ENCODE assay signal across 16 cellular contexts in genomic region chr17:71145486-71145885, GRCh38.
DNase-seq lines count a peak whose midpoint lies in the region; ATAC-seq, FAIRE-seq and TF ChIP-seq lines count a peak whose summit lies in the region.
"Had no signal": no experiment of that assay in that cellular context is flagged by ENCODE, and none has a peak within 500 bp of the region (broad histone marks: within the 10 kb centered on the region; RNA-seq: fewer than 3 reads in every experiment).

No MANE protein-coding gene starts in this region.

- no peak overlapping the region for H3K27ac ChIP-seq in astrocyte (ENCODE audit: low read depth, low read length)
- H3K27ac ChIP-seq: BLaER1, KMS-11 had no signal

- FAIRE-seq in astrocyte (lab: Jason Lieb, UNC) (no peak), GM19239 (lab: Jason Lieb, UNC) (no peak)

- no peak overlapping the region for H3K4me3 ChIP-seq in AG10803 (ENCODE audit: low read length)
- no peak overlapping the region for H3K4me3 ChIP-seq in astrocyte (ENCODE audit: insufficient read depth, low read depth, low read length)
- H3K4me3 ChIP-seq: BLaER1, HAP-1 had no signal

- no peaks in the 10 kb centered on the region for H3K27me3 Mint-ChIP-seq in astrocyte (ENCODE audit: low read depth, unreplicated experiment)
- H3K27me3 Mint-ChIP-seq in activated naive CD8-positive, alpha-beta T cell treated with anti-CD3 and anti-CD28 coated beads for 36 hours, result no peaks in the 10 kb centered on the region
- H3K27me3 Mint-ChIP-seq: CD4-positive, alpha-beta memory T cell had no signal

- peak; percentile 15 for DNase-seq in AG10803 (ENCODE audit: low read depth)
- peak; percentile 63 for DNase-seq in astrocyte (ENCODE audit: low read depth)
- DNase-seq in myocyte (ENCODE audit: low read depth), result peak; percentile 2
- no peak for DNase-seq in GM19239 (ENCODE audit: insufficient read length, low spot score)
- no peak for DNase-seq in activated naive CD8-positive, alpha-beta T cell treated with anti-CD3 and anti-CD28 coated beads for 36 hours
- DNase-seq: ACHN; Calu3; CD4-positive, alpha-beta memory T cell; DMS79 treated with DMSO at 0.1 percent for 48 hours; GF-D8; HFFc6 had no signal

- H3K27ac Mint-ChIP-seq in astrocyte (ENCODE audit: unreplicated experiment), result no peak overlapping the region
- H3K27ac Mint-ChIP-seq in activated naive CD8-positive, alpha-beta T cell treated with anti-CD3 and anti-CD28 coated beads for 36 hours, result no peak overlapping the region
- H3K27ac Mint-ChIP-seq: CD14-positive monocyte; CD4-positive, alpha-beta memory T cell; HFFc6 had no signal

- no peaks in the 10 kb centered on the region for H3K79me2 ChIP-seq in astrocyte (ENCODE audit: insufficient read depth, low read length)

- no peaks in the 10 kb centered on the region for H3K9me3 Mint-ChIP-seq in astrocyte (ENCODE audit: unreplicated experiment)
- H3K9me3 Mint-ChIP-seq in activated naive CD8-positive, alpha-beta T cell treated with anti-CD3 and anti-CD28 coated beads for 36 hours, result peaks cover 2% of the 10 kb centered on the region
- H3K9me3 Mint-ChIP-seq: HFFc6 had no signal

- no peak overlapping the region for H3K4me3 Mint-ChIP-seq in astrocyte (ENCODE audit: unreplicated experiment)
- H3K4me3 Mint-ChIP-seq in activated naive CD8-positive, alpha-beta T cell treated with anti-CD3 and anti-CD28 coated beads for 36 hours, result no peak overlapping the region
- H3K4me3 Mint-ChIP-seq: CD14-positive monocyte; CD4-positive, alpha-beta memory T cell; HFFc6 had no signal

- no peaks in the 10 kb centered on the region for H3K36me3 Mint-ChIP-seq in astrocyte (ENCODE audit: low read depth, unreplicated experiment)
- no peaks in the 10 kb centered on the region for H3K36me3 Mint-ChIP-seq in activated naive CD8-positive, alpha-beta T cell treated with anti-CD3 and anti-CD28 coated beads for 36 hours
- H3K36me3 Mint-ChIP-seq: CD14-positive monocyte; CD4-positive, alpha-beta memory T cell had no signal

- H3K36me3 ChIP-seq in astrocyte (ENCODE audit: insufficient read depth, low read length), result no peaks in the 10 kb centered on the region
- H3K36me3 ChIP-seq: BLaER1, HAP-1 had no signal

- no peak for ATAC-seq in HG03439 (IDR thresholded peaks at IDR 0.05; ENCODE audit: unreplicated experiment)

- H3K9ac ChIP-seq in astrocyte (ENCODE audit: low read length), result no peak overlapping the region
- H3K9ac ChIP-seq: BLaER1, KMS-11 had no signal

- H3K9me3 ChIP-seq in astrocyte (ENCODE audit: insufficient read depth, low read depth, low read length), result no peaks in the 10 kb centered on the region
- H3K9me3 ChIP-seq: BLaER1, HAP-1 had no signal

- H2AFZ ChIP-seq in astrocyte (ENCODE audit: low read depth, low read length), result no peak overlapping the region

- TF ChIP-seq CTCF in AG10803 (conservative IDR thresholded peaks at IDR 0.05; ENCODE audit: low read length), result no peak
- no peak for TF ChIP-seq CTCF in astrocyte (IDR thresholded peaks at IDR 0.05; ENCODE audit: insufficient read depth, low read depth, low read length)

- H3K27me3 ChIP-seq in astrocyte (ENCODE audit: insufficient read depth, low read length), result no peaks in the 10 kb centered on the region
- H3K27me3 ChIP-seq: BLaER1 had no signal

- H3K4me2 ChIP-seq in astrocyte (ENCODE audit: low read length), result no peak overlapping the region
- H3K4me2 ChIP-seq: BLaER1, KMS-11 had no signal

- no peaks in the 10 kb centered on the region for H3K4me1 Mint-ChIP-seq in astrocyte (ENCODE audit: low read depth, unreplicated experiment)
- H3K4me1 Mint-ChIP-seq in activated naive CD8-positive, alpha-beta T cell treated with anti-CD3 and anti-CD28 coated beads for 36 hours, result no peaks in the 10 kb centered on the region
- H3K4me1 Mint-ChIP-seq: CD14-positive monocyte; CD4-positive, alpha-beta memory T cell had no signal

- H4K20me1 ChIP-seq in astrocyte (ENCODE audit: insufficient read depth, low read length), result no peaks in the 10 kb centered on the region
- H4K20me1 ChIP-seq: BLaER1 had no signal

- H3K4me1 ChIP-seq in astrocyte (ENCODE audit: insufficient read depth, low read length), result no peaks in the 10 kb centered on the region
- H3K4me1 ChIP-seq: BLaER1, HAP-1 had no signal

Comparison
In these comparisons a context has a peak if more than half of its experiments do, and no peak if none do; other contexts are left out.
1. DNase-seq: peak in AG10803 (single experiment), astrocyte (single experiment) and myocyte (single experiment); none in GM19239 (single experiment) and activated naive CD8-positive, alpha-beta T cell treated with anti-CD3 and anti-CD28 coated beads for 36 hours (single experiment).